ENCODE assay signal across 21 cellular contexts in the genomic region with DNA sequence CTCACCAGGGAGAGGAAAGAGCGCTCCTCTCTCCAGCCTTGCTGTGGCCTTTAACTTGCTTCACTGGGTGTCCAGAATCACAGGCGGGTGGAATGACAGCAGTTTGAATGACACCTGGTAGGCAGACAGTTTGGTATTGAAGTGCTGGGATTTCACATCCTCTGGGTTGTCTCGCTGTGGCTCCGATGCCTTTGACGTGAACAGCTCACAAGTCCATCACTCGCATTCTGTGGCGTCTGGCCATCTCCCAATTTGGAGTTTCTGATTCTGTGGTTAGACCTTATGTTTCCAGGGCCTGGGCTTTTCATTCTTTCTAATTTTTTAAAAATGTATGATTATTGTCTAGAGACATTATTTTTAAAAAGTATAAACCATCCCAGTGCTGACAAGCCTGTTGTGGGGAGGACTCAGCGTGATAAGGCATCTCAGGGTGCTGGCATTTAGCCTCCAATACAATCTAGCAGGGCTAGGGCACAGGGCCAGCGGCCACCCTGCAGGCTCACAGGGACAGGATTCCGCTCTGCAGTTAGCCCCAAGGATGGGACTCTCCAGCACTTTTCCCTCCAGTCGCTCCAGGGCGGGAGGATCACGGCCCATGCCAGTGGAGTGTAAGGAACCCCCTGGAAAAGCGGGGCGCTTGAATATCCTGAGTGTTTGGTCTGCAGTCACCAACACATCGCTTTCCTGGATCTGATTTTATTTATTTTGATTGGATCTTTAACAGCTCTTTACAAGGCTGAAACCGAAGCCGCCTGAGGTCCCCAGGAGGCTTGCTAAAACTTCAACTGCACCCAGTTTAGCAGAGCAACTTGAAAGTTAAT.
A peak's percentile ranks its signal among the peaks of the same experiment; 100 is the strongest.
DNase-seq lines count a peak whose midpoint lies in the region; ATAC-seq and TF ChIP-seq lines count a peak whose summit lies in the region.
"Had no signal": no experiment of that assay in that cellular context is flagged by ENCODE, and none has a peak within 500 bp of the region (broad histone marks: within the 10 kb centered on the region; RNA-seq: fewer than 3 reads in every experiment).

No MANE protein-coding gene starts in this region.

- no peak overlapping the region for H2AFZ ChIP-seq in hepatocyte

- no peaks in the 10 kb centered on the region for H3K9me2 ChIP-seq in hepatocyte (replicated peaks; ENCODE audit: insufficient read depth)

- H3K27me3 ChIP-seq in SJSA1 (replicated peaks): no peaks in the 10 kb centered on the region
- no peaks in the 10 kb centered on the region for H3K27me3 ChIP-seq in hepatocyte
- H3K27me3 ChIP-seq: BE2C had no signal

- peak; percentile 43 for ATAC-seq in sciatic nerve

- DNase-seq in M059J (ENCODE audit: low read depth) (peak; percentile 11), SJSA1 (ENCODE audit: low read depth in 1 of 2, low spot score in 2 of 2) (peak; percentile 81 to 84), fibroblast of peridontal ligament (ENCODE audit: extremely low read depth) (peak; percentile 62), sciatic nerve (ENCODE audit: low spot score) (peak; percentile 75), NCI-H748 (lab: John Stamatoyannopoulos, UW; ENCODE audit: unreplicated experiment) (no peak), AG08395 (ENCODE audit: low spot score) (no peak), NOMO-1 treated with dmso at 0.1 percent for 144 hours (lab: John Stamatoyannopoulos, UW; ENCODE audit: unreplicated experiment) (no peak), hepatocyte (ENCODE audit: low spot score) (no peak)
- DNase-seq: BE2C; Calu3; CD4-positive, alpha-beta T cell; Karpas-422; MM.1S; NCI-H1105 treated with DMSO at 0.1 percent for 48 hours; NCI-H1694 treated with DMSO at 0.1 percent for 48 hours; NCI-H2107; NCI-H226; NCI-H526 treated with DMSO at 0.1 percent for 48 hours; NK-92 treated with Interleukin-12 subunit alpha and Interleukin-12 subunit beta, amount 100 ng/mL, for 24 hours; OCI-M1; RPMI8226 had no signal

- H3K9me3 ChIP-seq in SJSA1 (replicated peaks) (no peaks in the 10 kb centered on the region), hepatocyte (ENCODE audit: low read depth) (no peaks in the 10 kb centered on the region)
- H3K9me3 ChIP-seq: BE2C had no signal

- intact Hi-C loops in sciatic nerve (cut with DNase I): no loop called here

- H3K4me2 ChIP-seq in hepatocyte: no peak overlapping the region

- H3K79me2 ChIP-seq in hepatocyte: no peaks in the 10 kb centered on the region

- peak overlapping the region; percentile 65 for H3K27ac ChIP-seq in SJSA1
- no peak overlapping the region for H3K27ac ChIP-seq in hepatocyte

- H3K4me1 ChIP-seq in SJSA1 (replicated peaks): peaks cover 71% of the 10 kb centered on the region
- peaks cover 16% of the 10 kb centered on the region for H3K4me1 ChIP-seq in hepatocyte (ENCODE audit: insufficient read depth)

- 81% methylated on average over 18 of the region's 18 CpGs for WGBS in hepatocyte (ENCODE audit: low lambda C conversion rate, missing lambda C conversion rate)

- TF ChIP-seq CTCF in hepatocyte (IDR thresholded peaks at IDR 0.05; ENCODE audit: poor library complexity): no peak

- H3K36me3 ChIP-seq in SJSA1 (no peaks in the 10 kb centered on the region), hepatocyte (replicated peaks; ENCODE audit: insufficient read depth, low read depth) (no peaks in the 10 kb centered on the region)
- H3K36me3 ChIP-seq: BE2C had no signal

- no peaks in the 10 kb centered on the region for H4K20me1 ChIP-seq in hepatocyte (ENCODE audit: insufficient read depth, poor library complexity, severe bottlenecking)

- H3K4me3 ChIP-seq in SJSA1 (no peak overlapping the region), hepatocyte (no peak overlapping the region)

Comparison
In these comparisons a context has a peak if more than half of its experiments do, and no peak if none do; other contexts are left out.
1. DNase-seq: peak in M059J (single experiment), SJSA1 (2 of 2), fibroblast of peridontal ligament (single experiment) and sciatic nerve (single experiment); none in NCI-H748 (single experiment), AG08395 (single experiment), NOMO-1 treated with dmso at 0.1 percent for 144 hours (single experiment) and hepatocyte (single experiment).